In genomic region chr6:31053873-31054272, GRCh38 we compare ENCODE assay signal across 3 cellular contexts.
TF ChIP-seq lines count a peak whose summit lies in the region.

No MANE protein-coding gene starts in this region.

TF ChIP-seq in SK-N-SH, 30 proteins besides CTCF, POLR2A, EP300 and RAD21:
- TF ChIP-seq PBX3 (IDR thresholded peaks at IDR 0.05) (peak; percentile 61; the same call in 1 of the 2 replicates), GABPA (IDR thresholded peaks at IDR 0.05; ENCODE audit: low read depth) (no peak), MEF2A (IDR thresholded peaks at IDR 0.05; ENCODE audit: borderline replicate concordance, low read depth) (no peak), REST (IDR thresholded peaks at IDR 0.05; ENCODE audit: low read depth, low read length) (no peak), SIN3A (IDR thresholded peaks at IDR 0.05; ENCODE audit: borderline replicate concordance, low read depth, low read length) (no peak)

TF ChIP-seq in SK-N-SH treated with all-trans-retinoic acid at 6 μM for 48 hours, 23 proteins besides CTCF, POLR2A, EP300 and RAD21:
- TF ChIP-seq PPARA (CRISPR knock-in tag; IDR thresholded peaks at IDR 0.05; ENCODE audit: borderline replicate concordance) (no peak), TOX (CRISPR knock-in tag; IDR thresholded peaks at IDR 0.05; ENCODE audit: borderline replicate concordance) (no peak), ZNF8 (CRISPR knock-in tag; IDR thresholded peaks at IDR 0.05) (no peak), ZFP3 (CRISPR knock-in tag; IDR thresholded peaks at IDR 0.05) (no peak), GLIS3 (CRISPR knock-in tag; IDR thresholded peaks at IDR 0.05) (no peak), RARB (CRISPR knock-in tag; IDR thresholded peaks at IDR 0.05) (no peak)

TF ChIP-seq in HepG2, 621 proteins besides CTCF, POLR2A, EP300 and RAD21:
- TF ChIP-seq NFIC (IDR thresholded peaks at IDR 0.05; ENCODE audit: low read length) = no peak
- TF ChIP-seq JUND (CRISPR knock-in tag; IDR thresholded peaks at IDR 0.05) = no peak
- no peak for TF ChIP-seq CSRNP2 (CRISPR knock-in tag; conservative IDR thresholded peaks at IDR 0.05; ENCODE audit: low read depth)
- TF ChIP-seq ZNF276 (CRISPR knock-in tag; IDR thresholded peaks at IDR 0.05; ENCODE audit: low read depth) = no peak
- no peak for TF ChIP-seq TEAD3 (CRISPR knock-in tag; optimal IDR thresholded peaks at IDR 0.05; ENCODE audit: borderline replicate concordance)
- TF ChIP-seq ZBTB43 (CRISPR knock-in tag; conservative IDR thresholded peaks at IDR 0.05) = no peak
- no peak for TF ChIP-seq RBM39 (IDR thresholded peaks at IDR 0.05; ENCODE audit: low read depth, low read length, poor library complexity, severe bottlenecking)
- TF ChIP-seq SP4 (CRISPR knock-in tag; IDR thresholded peaks at IDR 0.05) = no peak
- TF ChIP-seq MXD3 (CRISPR knock-in tag; IDR thresholded peaks at IDR 0.05) = no peak
- TF ChIP-seq ZNF704 (CRISPR knock-in tag; IDR thresholded peaks at IDR 0.05; ENCODE audit: borderline replicate concordance) = no peak
- TF ChIP-seq ZNF644 (CRISPR knock-in tag; IDR thresholded peaks at IDR 0.05; ENCODE audit: low read depth) = no peak
- no peak for TF ChIP-seq ZNF343 (CRISPR knock-in tag; IDR thresholded peaks at IDR 0.05)
- TF ChIP-seq ARID5B (CRISPR knock-in tag; IDR thresholded peaks at IDR 0.05) = no peak
